Comparison of ENCODE assay signal across 2 cellular contexts in genomic region chr14:81737938-81738337, GRCh38.
TF ChIP-seq lines count a peak whose summit lies in the region.

No MANE protein-coding gene starts in this region.

TF ChIP-seq in liver, 16 proteins besides CTCF, POLR2A, EP300 and RAD21 (continued from another document):
- TF ChIP-seq REST (IDR thresholded peaks at IDR 0.05) (no peak), HNF4G (IDR thresholded peaks at IDR 0.05) (no peak), FOXA1 (IDR thresholded peaks at IDR 0.05) (no peak), NR2F2 (IDR thresholded peaks at IDR 0.05) (no peak), YY1 (IDR thresholded peaks at IDR 0.05) (no peak), GABPA (IDR thresholded peaks at IDR 0.05 in 1 of 2, conservative IDR thresholded peaks at IDR 0.05 in 1 of 2) (no peak), EGR1 (IDR thresholded peaks at IDR 0.05; ENCODE audit: low read depth in 2 of 2) (no peak), RXRA (IDR thresholded peaks at IDR 0.05) (no peak), ATF3 (IDR thresholded peaks at IDR 0.05) (no peak), ZBTB33 (IDR thresholded peaks at IDR 0.05) (no peak), SP1 (IDR thresholded peaks at IDR 0.05) (no peak), MAX (IDR thresholded peaks at IDR 0.05) (no peak), JUND (IDR thresholded peaks at IDR 0.05) (no peak), HNF4A (conservative IDR thresholded peaks at IDR 0.05) (no peak), TAF1 (conservative IDR thresholded peaks at IDR 0.05) (no peak)

TF ChIP-seq in HepG2, 621 proteins besides CTCF, POLR2A, EP300 and RAD21 (continued from another document):
- TF ChIP-seq ZNF646 (CRISPR knock-in tag; IDR thresholded peaks at IDR 0.05) (no peak), ZNF12 (CRISPR knock-in tag; IDR thresholded peaks at IDR 0.05) (no peak), RCOR2 (CRISPR knock-in tag; IDR thresholded peaks at IDR 0.05) (no peak), HMG20B (CRISPR knock-in tag; conservative IDR thresholded peaks at IDR 0.05) (no peak)
